ENCODE assay signal across 8 cellular contexts in the genomic region with DNA sequence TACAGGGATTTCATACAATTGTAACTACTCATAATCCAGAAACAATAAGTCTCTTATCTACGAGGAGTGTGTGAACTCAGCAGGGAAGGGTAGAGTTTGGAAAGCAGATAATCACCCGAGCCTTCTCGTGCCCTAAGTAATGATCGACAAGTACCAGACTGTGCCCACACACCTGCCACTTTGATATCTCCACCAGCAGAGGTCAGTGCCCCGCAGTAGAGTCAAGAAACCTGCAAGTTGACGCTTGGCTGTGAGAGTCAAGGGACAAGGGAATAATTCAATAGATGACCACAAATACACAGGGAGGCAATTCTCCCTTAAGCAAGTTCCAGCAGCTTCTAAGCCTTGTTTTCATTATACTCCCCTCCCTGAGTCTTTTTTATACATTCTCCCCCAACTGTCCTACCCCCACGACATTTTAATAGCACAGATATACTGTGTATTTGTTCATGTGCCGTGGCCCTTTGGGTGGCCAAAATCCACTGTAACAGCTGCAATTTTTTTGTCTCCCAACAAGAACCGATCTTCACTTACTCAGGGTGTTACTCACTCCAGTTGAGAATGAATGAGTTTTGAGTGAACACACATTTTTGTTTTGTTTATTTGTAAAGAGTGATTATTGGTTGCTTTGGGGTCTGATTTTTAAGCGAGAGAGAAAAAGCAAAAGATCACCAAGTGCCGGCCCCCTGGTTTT.
DNase-seq lines count a peak whose midpoint lies in the region; ATAC-seq, FAIRE-seq and TF ChIP-seq lines count a peak whose summit lies in the region.

No MANE protein-coding gene starts in this region.

- H3K27ac Mint-ChIP-seq in natural killer cell, result peak overlapping the region in 1 of 2 donors; percentile 35
- H3K27ac Mint-ChIP-seq in natural killer cell treated with Interleukin-12 subunit alpha and Interleukin-12 subunit beta and Interleukin-15 and Interleukin-18, amount 100 ng/mL, for 72 hours, result no peak overlapping the region

- H2BK15ac ChIP-seq in mesendoderm (replicated peaks; ENCODE audit: low read depth), result no peak overlapping the region

- POLR2A ChIA-PET in OCI-LY7 (lab: Charles Lee), result no interaction called here

- no peak overlapping the region for H3K18ac ChIP-seq in mesendoderm (ENCODE audit: low read length)

- no peaks in the 10 kb centered on the region for H3K9me3 Mint-ChIP-seq in natural killer cell
- H3K9me3 Mint-ChIP-seq in natural killer cell treated with Interleukin-12 subunit alpha and Interleukin-12 subunit beta and Interleukin-15 and Interleukin-18, amount 100 ng/mL, for 72 hours, result no peaks in the 10 kb centered on the region

- H3K56ac ChIP-seq in mesendoderm (ENCODE audit: low read length), result no peak overlapping the region

- H4K5ac ChIP-seq in mesendoderm (ENCODE audit: low read length), result no peak overlapping the region

- H3K79me1 ChIP-seq in mesendoderm (ENCODE audit: low read length), result peaks cover 1% of the 10 kb centered on the region

- peaks cover 8% of the 10 kb centered on the region for H3K4me1 ChIP-seq in OCI-LY7 (ENCODE audit: insufficient read depth, low read length, poor library complexity, severe bottlenecking)
- H3K4me1 ChIP-seq in mesendoderm (ENCODE audit: control insufficient read depth, low read depth, low read length), result no peaks in the 10 kb centered on the region

- H3K9ac ChIP-seq in mesendoderm (ENCODE audit: low read length), result no peak overlapping the region

- H3K4me3 ChIP-seq in OCI-LY7 (ENCODE audit: low read depth, low read length, poor library complexity, severe bottlenecking) (no peak overlapping the region), bronchial epithelial cell (ENCODE audit: low read depth, low read length) (no peak overlapping the region), mesendoderm (ENCODE audit: low read length) (no peak overlapping the region), MG63 (no peak overlapping the region)

- no peak for DNase-seq in natural killer cell
- no peak for DNase-seq in natural killer cell treated with Interleukin-12 subunit alpha and Interleukin-12 subunit beta and Interleukin-15 and Interleukin-18, amount 100 ng/mL, for 72 hours (ENCODE audit: low spot score)
- peak; percentile 37 for DNase-seq in OCI-LY7 (ENCODE audit: low spot score)
- DNase-seq in bronchial epithelial cell (ENCODE audit: low read depth), result peak; percentile 54
- DNase-seq in mesendoderm, result peak; percentile 80
- no peak for DNase-seq in MG63
- DNase-seq in SHP77 treated with DMSO at 0.1 percent for 48 hours (lab: John Stamatoyannopoulos, UW), result no peak
- no peak for DNase-seq in AG08396 (ENCODE audit: low spot score)

- H3K36me3 ChIP-seq in OCI-LY7 (ENCODE audit: insufficient read depth, low read length), result no peaks in the 10 kb centered on the region
- H3K36me3 ChIP-seq in bronchial epithelial cell (ENCODE audit: control insufficient read depth, insufficient read depth, low read length), result peaks cover 3% of the 10 kb centered on the region
- no peaks in the 10 kb centered on the region for H3K36me3 ChIP-seq in mesendoderm (ENCODE audit: control insufficient read depth, insufficient read depth, low read length)
- no peaks in the 10 kb centered on the region for H3K36me3 ChIP-seq in MG63

- H2AK5ac ChIP-seq in mesendoderm (ENCODE audit: low read length), result no peak overlapping the region

- no peak overlapping the region for H4K8ac ChIP-seq in mesendoderm (ENCODE audit: low read depth, low read length)

- no peak overlapping the region for H3K4ac ChIP-seq in mesendoderm (ENCODE audit: low read depth, low read length)

- WGBS in mesendoderm (ENCODE audit: extremely low coverage, insufficient coverage, low lambda C conversion rate), result no CpG with 5 or more reads among the region's 11 CpGs

- H3K4me1 Mint-ChIP-seq in natural killer cell, result peaks cover 43 to 46% of the 10 kb centered on the region in 2 donors
- H3K4me1 Mint-ChIP-seq in natural killer cell treated with Interleukin-12 subunit alpha and Interleukin-12 subunit beta and Interleukin-15 and Interleukin-18, amount 100 ng/mL, for 72 hours (ENCODE audit: low read depth in 2 of 2), result peaks cover 38 to 39% of the 10 kb centered on the region in 2 donors

- peak in 2 of 3 donors; percentile 22 to 45 for ATAC-seq in natural killer cell
- ATAC-seq in natural killer cell treated with Interleukin-12 subunit alpha and Interleukin-12 subunit beta and Interleukin-15 and Interleukin-18, amount 100 ng/mL, for 72 hours, result no peak

- intact Hi-C loops in natural killer cell (cut with micrococcal nuclease), result no loop called here
- intact Hi-C loops in OCI-LY7 (cut with micrococcal nuclease; ENCODE audit: unreplicated experiment), result loop anchor here (5.0 kb wide), 1 partner anchor 131 kb away; no protein-coding TSS in a partner anchor

- H2BK120ac ChIP-seq in mesendoderm (ENCODE audit: low read depth, low read length), result no peak overlapping the region

- FAIRE-seq in bronchial epithelial cell (lab: Jason Lieb, UNC), result no peak

- H3K79me2 ChIP-seq in OCI-LY7 (ENCODE audit: insufficient read depth, low read depth, low read length) (no peaks in the 10 kb centered on the region), mesendoderm (ENCODE audit: control insufficient read depth, insufficient read depth, low read length) (no peaks in the 10 kb centered on the region)

- no peak overlapping the region for H3K4me3 Mint-ChIP-seq in natural killer cell
- no peak overlapping the region for H3K4me3 Mint-ChIP-seq in natural killer cell treated with Interleukin-12 subunit alpha and Interleukin-12 subunit beta and Interleukin-15 and Interleukin-18, amount 100 ng/mL, for 72 hours

- BruUV-seq in OCI-LY7 (replicated peaks; lab: Mats Ljungman, UMichigan), result no TSS peak

- no peaks in the 10 kb centered on the region for H3K9me2 ChIP-seq in OCI-LY7 (ENCODE audit: insufficient read depth, low read length)

- H3K27me3 Mint-ChIP-seq in natural killer cell (ENCODE audit: low read depth in 2 of 2), result no peaks in the 10 kb centered on the region
- no peaks in the 10 kb centered on the region for H3K27me3 Mint-ChIP-seq in natural killer cell treated with Interleukin-12 subunit alpha and Interleukin-12 subunit beta and Interleukin-15 and Interleukin-18, amount 100 ng/mL, for 72 hours

- CTCF ChIA-PET in OCI-LY7 (lab: Charles Lee; ENCODE audit: unreplicated experiment), result no interaction called here

- no peaks in the 10 kb centered on the region for H3K9me3 ChIP-seq in OCI-LY7 (ENCODE audit: low read length)
- no peaks in the 10 kb centered on the region for H3K9me3 ChIP-seq in MG63

- H3K23ac ChIP-seq in mesendoderm (ENCODE audit: low read length), result no peak overlapping the region

- H2AFZ ChIP-seq in OCI-LY7 (ENCODE audit: low read length), result no peak overlapping the region

- H2BK5ac ChIP-seq in mesendoderm (ENCODE audit: low read length), result no peak overlapping the region

- TF ChIP-seq CTCF in natural killer cell (IDR thresholded peaks at IDR 0.05), result no peak
- peak; percentile 73 for TF ChIP-seq CTCF in OCI-LY7 (conservative IDR thresholded peaks at IDR 0.05; ENCODE audit: low read length)
- peak; percentile 68 for TF ChIP-seq CTCF in bronchial epithelial cell (IDR thresholded peaks at IDR 0.05; ENCODE audit: insufficient read depth, low read length, severe bottlenecking)

- H3K27me3 ChIP-seq in bronchial epithelial cell (ENCODE audit: control insufficient read depth, insufficient read depth, low read length) (no peaks in the 10 kb centered on the region), mesendoderm (ENCODE audit: insufficient read depth, low read length, poor library complexity) (no peaks in the 10 kb centered on the region), MG63 (no peaks in the 10 kb centered on the region)

- no peaks in the 10 kb centered on the region for H3K36me3 Mint-ChIP-seq in natural killer cell
- no peaks in the 10 kb centered on the region for H3K36me3 Mint-ChIP-seq in natural killer cell treated with Interleukin-12 subunit alpha and Interleukin-12 subunit beta and Interleukin-15 and Interleukin-18, amount 100 ng/mL, for 72 hours

- H3K27ac ChIP-seq in OCI-LY7 (ENCODE audit: low read depth, low read length, poor library complexity, severe bottlenecking), result no peak overlapping the region
- H3K27ac ChIP-seq in mesendoderm (ENCODE audit: low read depth, low read length), result no peak overlapping the region

- H4K20me1 ChIP-seq in OCI-LY7 (ENCODE audit: insufficient read depth, low read length), result peaks cover 7% of the 10 kb centered on the region; the same call in 1 of the 2 replicates

- H3K4me2 ChIP-seq in OCI-LY7 (ENCODE audit: low read length), result no peak overlapping the region
- H3K4me2 ChIP-seq in mesendoderm (ENCODE audit: low read length), result no peak overlapping the region

Comparison
In these comparisons a context has a peak if more than half of its experiments do, and no peak if none do; other contexts are left out.
1. ATAC-seq: peak in natural killer cell (2 of 3); none in natural killer cell treated with Interleukin-12 subunit alpha and Interleukin-12 subunit beta and Interleukin-15 and Interleukin-18, amount 100 ng/mL, for 72 hours (0 of 2).
2. DNase-seq: peak in OCI-LY7 (single experiment), bronchial epithelial cell (single experiment) and mesendoderm (single experiment); none in natural killer cell (single experiment), natural killer cell treated with Interleukin-12 subunit alpha and Interleukin-12 subunit beta and Interleukin-15 and Interleukin-18, amount 100 ng/mL, for 72 hours (single experiment), MG63 (single experiment), SHP77 treated with DMSO at 0.1 percent for 48 hours (single experiment) and AG08396 (single experiment).